8 cellular contexts compared by ENCODE assay signal in the genomic region with DNA sequence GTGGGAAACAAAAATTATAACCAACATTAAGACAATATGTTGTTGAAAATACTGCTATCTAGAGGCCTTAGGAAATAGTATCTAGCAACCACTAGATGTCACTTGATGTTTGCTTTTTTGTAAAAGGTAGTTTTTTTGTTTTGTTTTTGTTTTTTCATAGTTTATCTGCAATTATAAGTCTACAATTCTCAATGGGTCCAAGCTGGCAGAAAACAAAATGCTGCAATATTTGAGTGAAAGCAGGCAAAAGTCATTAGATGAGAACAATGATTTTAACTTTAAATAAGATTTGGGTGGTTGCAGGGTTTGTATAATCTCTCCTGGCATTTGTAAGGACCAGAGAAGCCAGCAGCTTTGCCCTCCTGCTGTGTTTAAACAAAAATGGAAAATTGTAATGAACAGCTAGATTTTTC. TPM values are rescaled to one million over a fixed set of nuclear protein-coding genes. Genes with fewer than 3 reads are reported as not detected.
DNase-seq lines count a peak whose midpoint lies in the region; ATAC-seq, FAIRE-seq and TF ChIP-seq lines count a peak whose summit lies in the region.

No MANE protein-coding gene starts in this region.

- H3K36me3 Mint-ChIP-seq in osteocyte (ENCODE audit: unreplicated experiment), result no peaks in the 10 kb centered on the region
- H3K36me3 Mint-ChIP-seq in activated naive CD8-positive, alpha-beta T cell treated with anti-CD3 and anti-CD28 coated beads for 36 hours, result no peaks in the 10 kb centered on the region
- H3K36me3 Mint-ChIP-seq in activated naive CD4-positive, alpha-beta T cell treated with anti-CD3 and anti-CD28 coated beads, Interleukin-2, amount 50 U/mL, for 72 hours, result no peaks in the 10 kb centered on the region

- no peaks in the 10 kb centered on the region for H3K27me3 Mint-ChIP-seq in osteocyte (ENCODE audit: unreplicated experiment)
- peaks cover 6% of the 10 kb centered on the region for H3K27me3 Mint-ChIP-seq in activated naive CD8-positive, alpha-beta T cell treated with anti-CD3 and anti-CD28 coated beads for 36 hours

- peak; percentile 56 for ATAC-seq in GM18511 (IDR thresholded peaks at IDR 0.05; ENCODE audit: unreplicated experiment)
- no peak for ATAC-seq in activated naive CD4-positive, alpha-beta T cell treated with anti-CD3 and anti-CD28 coated beads, Interleukin-2, amount 50 U/mL, for 72 hours

- peaks cover 42% of the 10 kb centered on the region for H3K4me1 Mint-ChIP-seq in osteocyte (ENCODE audit: unreplicated experiment)
- peaks cover 5% of the 10 kb centered on the region for H3K4me1 Mint-ChIP-seq in activated naive CD8-positive, alpha-beta T cell treated with anti-CD3 and anti-CD28 coated beads for 36 hours

- peak overlapping the region; percentile 32 for H3K4me3 Mint-ChIP-seq in osteocyte (ENCODE audit: unreplicated experiment)
- no peak overlapping the region for H3K4me3 Mint-ChIP-seq in activated naive CD8-positive, alpha-beta T cell treated with anti-CD3 and anti-CD28 coated beads for 36 hours

- H3K4me3 ChIP-seq in epithelial cell of proximal tubule (ENCODE audit: low read depth, low read length), result no peak overlapping the region

- FAIRE-seq in HTR-8/SVneo (lab: Jason Lieb, UNC), result no peak

- peak; percentile 58 for TF ChIP-seq CTCF in epithelial cell of proximal tubule (conservative IDR thresholded peaks at IDR 0.05; ENCODE audit: low read depth, low read length)
- TF ChIP-seq CTCF in osteocyte (IDR thresholded peaks at IDR 0.05), result peak; percentile 72

- H3K27ac Mint-ChIP-seq in osteocyte (ENCODE audit: unreplicated experiment), result peak overlapping the region; percentile 53
- no peak overlapping the region for H3K27ac Mint-ChIP-seq in activated naive CD8-positive, alpha-beta T cell treated with anti-CD3 and anti-CD28 coated beads for 36 hours
- no peak overlapping the region for H3K27ac Mint-ChIP-seq in activated naive CD4-positive, alpha-beta T cell treated with anti-CD3 and anti-CD28 coated beads, Interleukin-2, amount 50 U/mL, for 72 hours

- DNase-seq in A172 (ENCODE audit: low spot score), result peak; percentile 45
- DNase-seq in NOMO-1 treated with DMSO at 0.1 percent for 48 hours (lab: John Stamatoyannopoulos, UW; ENCODE audit: unreplicated experiment), result peak; percentile 39
- no peak for DNase-seq in epithelial cell of proximal tubule (ENCODE audit: low read depth)
- DNase-seq in osteocyte (ENCODE audit: extremely low spot score, unreplicated experiment), result no peak
- DNase-seq in activated naive CD8-positive, alpha-beta T cell treated with anti-CD3 and anti-CD28 coated beads for 36 hours, result no peak
- no peak for DNase-seq in activated naive CD4-positive, alpha-beta T cell treated with anti-CD3 and anti-CD28 coated beads, Interleukin-2, amount 50 U/mL, for 72 hours (ENCODE audit: low spot score in 2 of 2)
- no peak for DNase-seq in HTR-8/SVneo (ENCODE audit: insufficient read length, low spot score)

- peaks cover 7% of the 10 kb centered on the region for H3K9me3 Mint-ChIP-seq in osteocyte (ENCODE audit: unreplicated experiment)
- H3K9me3 Mint-ChIP-seq in activated naive CD8-positive, alpha-beta T cell treated with anti-CD3 and anti-CD28 coated beads for 36 hours, result no peaks in the 10 kb centered on the region
- no peaks in the 10 kb centered on the region for H3K9me3 Mint-ChIP-seq in activated naive CD4-positive, alpha-beta T cell treated with anti-CD3 and anti-CD28 coated beads, Interleukin-2, amount 50 U/mL, for 72 hours

RNA-seq across cellular contexts. Expression of gene DUT, which starts 27.0 kb away (rescaled TPM):
- total RNA-seq in A172 (2014; rRNA removed; shearing (Covaris generic)), result 125 and 148 TPM in 2 replicates
- total RNA-seq in epithelial cell of proximal tubule (158 and 168 TPM in 2 replicates), osteocyte (76.7 and 81.0 TPM in 2 replicates)
- total RNA-seq in activated naive CD8-positive, alpha-beta T cell treated with anti-CD3 and anti-CD28 coated beads for 36 hours, result 100 to 1,000 TPM; 564 to 574 TPM
- total RNA-seq in activated naive CD4-positive, alpha-beta T cell treated with anti-CD3 and anti-CD28 coated beads, Interleukin-2, amount 50 U/mL, for 72 hours, result 100 to 1,000 TPM; 314 to 423 TPM

Comparison
In these comparisons a context has a peak if more than half of its experiments do, and no peak if none do; other contexts are left out.
1. DNase-seq: peak in A172 (single experiment) and NOMO-1 treated with DMSO at 0.1 percent for 48 hours (single experiment); none in epithelial cell of proximal tubule (single experiment), osteocyte (single experiment), activated naive CD8-positive, alpha-beta T cell treated with anti-CD3 and anti-CD28 coated beads for 36 hours (single experiment), activated naive CD4-positive, alpha-beta T cell treated with anti-CD3 and anti-CD28 coated beads, Interleukin-2, amount 50 U/mL, for 72 hours (0 of 2) and HTR-8/SVneo (single experiment).